In the genomic region with DNA sequence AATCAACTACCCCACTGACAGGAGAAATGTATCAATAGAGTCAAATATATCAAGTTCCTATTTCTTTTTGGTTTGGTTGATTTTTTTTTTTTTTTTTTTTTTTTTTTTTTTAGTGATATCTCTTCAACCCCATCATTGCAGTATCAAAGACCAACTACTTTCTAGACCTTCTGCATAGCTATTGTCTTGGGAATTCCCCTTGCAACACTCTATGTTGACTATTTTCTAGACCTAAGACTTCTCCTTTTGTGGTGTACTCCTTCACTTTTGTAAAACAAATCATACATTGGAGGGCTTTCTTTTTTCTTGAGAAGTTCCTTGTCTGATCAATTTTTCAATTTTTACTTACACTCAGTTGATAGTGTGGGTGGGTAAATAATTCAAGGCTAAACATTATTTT, we compare ENCODE assay signal across 17 cellular contexts.
DNase-seq lines count a peak whose midpoint lies in the region; ATAC-seq lines count a peak whose summit lies in the region.
"Had no signal": no experiment of that assay in that cellular context is flagged by ENCODE, and none has a peak within 500 bp of the region (broad histone marks: within the 10 kb centered on the region; RNA-seq: fewer than 3 reads in every experiment).

No MANE protein-coding gene starts in this region.

- ATAC-seq in GM18502 (IDR thresholded peaks at IDR 0.05; ENCODE audit: poor library complexity, unreplicated experiment) (peak; percentile 51), GM18909 (IDR thresholded peaks at IDR 0.05; ENCODE audit: poor library complexity, unreplicated experiment) (peak; percentile 35), HG02870 (IDR thresholded peaks at IDR 0.05; ENCODE audit: unreplicated experiment) (peak; percentile 54), GM21737 (IDR thresholded peaks at IDR 0.05; ENCODE audit: unreplicated experiment) (no peak)
- ATAC-seq: esophagus mucosa, lower lobe of right lung, pancreas had no signal

- peak; percentile 25 for DNase-seq in OCI-M1 (lab: John Stamatoyannopoulos, UW)
- no peak for DNase-seq in activated effector memory CD4-positive, alpha-beta T cell treated with Interleukin-2 at 50 U/mL for 16 hours
- DNase-seq in activated CD8-positive, alpha-beta memory T cell treated with anti-CD3 and anti-CD28 coated beads, Interleukin-2, amount 50 U/mL, for 4 hours, result no peak
- DNase-seq: activated CD4-positive, alpha-beta T cell treated with anti-CD3 and anti-CD28 coated beads, Interleukin-2, amount 50 U/mL, for 48 hours; adrenal gland; glutamatergic neuron; immature natural killer cell; lower lobe of right lung; NCI-H2081; pancreas; stimulated activated CD4-positive, alpha-beta T cell treated with anti-CD3 and anti-CD28 coated beads, Interleukin-2, amount 100 ng/mL, for 48 hours; tibial artery had no signal
